ENCODE assay signal across 8 cellular contexts in genomic region chr1:145846191-145846590, GRCh38. TPM values are rescaled to one million over a fixed set of nuclear protein-coding genes. Genes with fewer than 3 reads are reported as not detected.
DNase-seq lines count a peak whose midpoint lies in the region; ATAC-seq and TF ChIP-seq lines count a peak whose summit lies in the region.

No MANE protein-coding gene starts in this region.

- peaks cover 3 to 14% of the 10 kb centered on the region in 2 experiments; a peak in 2 of 4 replicates for H3K4me1 ChIP-seq in SK-N-SH (ENCODE audit: control insufficient read depth in 1 of 2, insufficient read depth in 2 of 2, low read depth in 1 of 2, low read length in 1 of 2)

- WGBS in SK-N-SH (ENCODE audit: low lambda C conversion rate): 64% methylated on average over 3 of the region's 3 CpGs

- H3K27ac Mint-ChIP-seq in Calu3 (ENCODE audit: unreplicated experiment): no peak overlapping the region

- DNase-seq in Calu3 (peak; percentile 48), H4 (ENCODE audit: low spot score) (peak; percentile 24), SK-N-SH (peak; percentile 81), choroid plexus epithelial cell (ENCODE audit: low read depth) (peak; percentile 59), left lobe of liver (ENCODE audit: low spot score) (no peak), posterior vena cava (ENCODE audit: low spot score) (no peak)

- H3K9me3 Mint-ChIP-seq in Calu3 (ENCODE audit: low read depth, unreplicated experiment): no peaks in the 10 kb centered on the region

- H3K27ac ChIP-seq in SK-N-SH (ENCODE audit: low read depth in 2 of 2, low read length in 1 of 2) (peak overlapping the region; percentile 49 to 73; a peak in 3 of 4 replicates), temporal lobe (ENCODE audit: low read depth, low read length) (peak overlapping the region; percentile 33)

- no TSS peak for BruUV-seq in Calu3 (replicated peaks; lab: Mats Ljungman, UMichigan)

- H3K4me3 ChIP-seq in SK-N-SH (ENCODE audit: low read depth in 2 of 2, low read length in 1 of 2) (peak overlapping the region; percentile 60 to 68), choroid plexus epithelial cell (ENCODE audit: low read depth, low read length) (peak overlapping the region; percentile 58)

- peak overlapping the region; percentile 77; the same call in 1 of the 2 replicates for H2AFZ ChIP-seq in SK-N-SH (ENCODE audit: low read depth)

- H3K4me3 Mint-ChIP-seq in Calu3 (ENCODE audit: low read depth, unreplicated experiment): no peak overlapping the region

- H3K9me3 ChIP-seq in SK-N-SH: no peaks in the 10 kb centered on the region

- TF ChIP-seq CTCF in Calu3 (IDR thresholded peaks at IDR 0.05; ENCODE audit: unreplicated experiment): peak; percentile 81
- TF ChIP-seq CTCF in SK-N-SH (IDR thresholded peaks at IDR 0.05): peak; percentile 67
- TF ChIP-seq CTCF in choroid plexus epithelial cell (conservative IDR thresholded peaks at IDR 0.05; ENCODE audit: low read depth, low read length): peak; percentile 83

- no peaks in the 10 kb centered on the region for H3K79me2 ChIP-seq in SK-N-SH (ENCODE audit: insufficient read depth)

- peak overlapping the region; percentile 96 for H3K4me2 ChIP-seq in SK-N-SH

- no peaks in the 10 kb centered on the region for H3K27me3 Mint-ChIP-seq in Calu3 (ENCODE audit: unreplicated experiment)

- peak overlapping the region; percentile 73; the same call in 1 of the 2 replicates for H3K9ac ChIP-seq in SK-N-SH

- ATAC-seq in left lobe of liver (peak; percentile 58), HG03469 (IDR thresholded peaks at IDR 0.05; ENCODE audit: unreplicated experiment) (no peak)

- intact Hi-C loops in Calu3 (cut with micrococcal nuclease; ENCODE audit: unreplicated experiment) (loop anchor here (1.0 kb wide), 1 partner anchor 45 kb away; no protein-coding TSS in a partner anchor), posterior vena cava (cut with DNase I) (no loop called here)

- H3K4me1 Mint-ChIP-seq in Calu3 (ENCODE audit: low read depth, unreplicated experiment): peaks cover 10% of the 10 kb centered on the region

- TF ChIP-seq RAD21 in SK-N-SH (IDR thresholded peaks at IDR 0.05; ENCODE audit: low read length): peak; percentile 60

- no peaks in the 10 kb centered on the region for H3K27me3 ChIP-seq in SK-N-SH (ENCODE audit: insufficient read depth)

- TF ChIP-seq EP300 in SK-N-SH (IDR thresholded peaks at IDR 0.05; ENCODE audit: borderline replicate concordance in 1 of 2, low read depth in 1 of 2, low read length in 1 of 2): no peak

- CTCF ChIA-PET in Calu3 (lab: Charles Lee): interaction anchor here (0.8 to 3.2 kb wide), 8 partner anchors 12 to 112 kb away, joined by 3 to 51 read pairs (median 4); partner anchors contain the start of genes LIX1L, PIAS3, POLR3C and RNF115
- CTCF ChIA-PET in SK-N-SH (lab: Yijun Ruan, JAX): interaction anchor here (0.6 to 5.7 kb wide), 22 partner anchors 9 to 170 kb away, joined by 3 to 162 read pairs (median 13); partner anchors contain the start of genes ANKRD34A, ANKRD35, ITGA10 and PIAS3

- H3K9me2 ChIP-seq in SK-N-SH: no peaks in the 10 kb centered on the region

- peaks cover 33 to 59% of the 10 kb centered on the region in 2 experiments for H3K36me3 ChIP-seq in SK-N-SH (replicated peaks in 1 of 2; ENCODE audit: control insufficient read depth in 1 of 2, insufficient read depth in 2 of 2, low read length in 1 of 2)

- H4K20me1 ChIP-seq in SK-N-SH (ENCODE audit: insufficient read depth): no peaks in the 10 kb centered on the region

- POLR2A ChIA-PET in SK-N-SH (lab: Yijun Ruan, JAX): interaction anchor here (0.8 to 5.6 kb wide), 2 partner anchors 12 to 118 kb away, joined by 3 to 66 read pairs; partner anchors contain the start of genes ANKRD34A, PIAS3 and POLR3GL

- peaks cover 14% of the 10 kb centered on the region for H3K36me3 Mint-ChIP-seq in Calu3 (ENCODE audit: insufficient read depth, unreplicated experiment)

- H3F3A ChIP-seq in SK-N-SH (replicated peaks; ENCODE audit: insufficient read depth): peaks cover 50% of the 10 kb centered on the region

TF ChIP-seq in SK-N-SH, 30 proteins besides CTCF, POLR2A, EP300 and RAD21:
- TF ChIP-seq SIN3A (IDR thresholded peaks at IDR 0.05; ENCODE audit: borderline replicate concordance, low read depth, low read length): 0 out of 2 replicates have a peak, but pooled peaks have one; percentile 35
- TF ChIP-seq SMC3 (IDR thresholded peaks at IDR 0.05; ENCODE audit: low read depth, low read length): 0 out of 2 replicates have a peak, but pooled peaks have one; percentile 26
- TF ChIP-seq CHD2 (IDR thresholded peaks at IDR 0.05; ENCODE audit: low read length, partially characterized antibody): no peak

RNA-seq across cellular contexts. Expression of gene NUDT17, which starts 0.8 kb away (rescaled TPM):
- 2.8 and 4.0 TPM in 2 replicates for total RNA-seq in Calu3 (2022)
- total RNA-seq in H4 (2014; rRNA removed; shearing (Covaris generic)): 10.1 and 10.3 TPM in 2 replicates
- polyA plus RNA-seq in SK-N-SH (2012; rRNA removed): 7.8 and 8.1 TPM in 2 replicates
- polyA plus RNA-seq in SK-N-SH (2012; cell fraction: cytosol; rRNA removed): 4.3 and 5.9 TPM in 2 replicates
- 20.7 and 25.9 TPM in 2 replicates for polyA plus RNA-seq in SK-N-SH (2012; cell fraction: nucleus; rRNA removed)
- total RNA-seq in left lobe of liver: 0.63 TPM
- 4.2 TPM for total RNA-seq in temporal lobe
- total RNA-seq in posterior vena cava: 1 to 10 TPM; 1.8 to 2.5 TPM

RNA-seq across cellular contexts. Expression of gene PIAS3, which starts 12.7 kb away (rescaled TPM):
- total RNA-seq in Calu3 (2022): 38.3 and 40.1 TPM in 2 replicates
- 10.2 and 12.8 TPM in 2 replicates for total RNA-seq in H4 (2014; rRNA removed; shearing (Covaris generic))
- 35.5 and 39.1 TPM in 2 replicates for polyA plus RNA-seq in SK-N-SH (2012; rRNA removed)
- polyA plus RNA-seq in SK-N-SH (2012; cell fraction: cytosol; rRNA removed): 16.1 and 18.8 TPM in 2 replicates
- 157 and 192 TPM in 2 replicates for polyA plus RNA-seq in SK-N-SH (2012; cell fraction: nucleus; rRNA removed)
- 6.2 TPM for total RNA-seq in left lobe of liver
- total RNA-seq in temporal lobe: 8.4 TPM
- total RNA-seq in posterior vena cava: 10 to 100 TPM; 28.6 to 34.7 TPM

RNA-seq across cellular contexts. Expression of gene POLR3C, which starts 22.2 kb away (rescaled TPM):
- total RNA-seq in Calu3 (2022) (29.3 and 33.0 TPM in 2 replicates), left lobe of liver (7.4 TPM), temporal lobe (23.6 TPM), posterior vena cava (10 to 100 TPM; 22.1 to 25.3 TPM)
- total RNA-seq in H4 (2014; rRNA removed; shearing (Covaris generic)): 30.1 and 34.9 TPM in 2 replicates
- polyA plus RNA-seq in SK-N-SH (2012; rRNA removed): 34.1 and 40.9 TPM in 2 replicates
- polyA plus RNA-seq in SK-N-SH (2012; cell fraction: cytosol; rRNA removed): 32.1 and 36.1 TPM in 2 replicates
- polyA plus RNA-seq in SK-N-SH (2012; cell fraction: nucleus; rRNA removed): 51.9 and 53.9 TPM in 2 replicates

RNA-seq across cellular contexts. Expression of gene RNF115, which starts 22.3 kb away (rescaled TPM):
- 9.5 and 9.9 TPM in 2 replicates for total RNA-seq in Calu3 (2022)
- 6.3 and 6.6 TPM in 2 replicates for total RNA-seq in H4 (2014; rRNA removed; shearing (Covaris generic))
- 4.8 and 6.1 TPM in 2 replicates for polyA plus RNA-seq in SK-N-SH (2012; rRNA removed)
- 5.0 and 5.2 TPM in 2 replicates for polyA plus RNA-seq in SK-N-SH (2012; cell fraction: cytosol; rRNA removed)
- 8.0 and 15.4 TPM in 2 replicates for polyA plus RNA-seq in SK-N-SH (2012; cell fraction: nucleus; rRNA removed)
- 4.9 TPM for total RNA-seq in left lobe of liver
- 19.9 TPM for total RNA-seq in temporal lobe
- total RNA-seq in posterior vena cava: 10 to 100 TPM; 28.5 to 69.0 TPM

RNA-seq across cellular contexts. Expression of gene ANKRD35, which starts 39.5 kb away (rescaled TPM):
- total RNA-seq in Calu3 (2022) (0.22 TPM in 1 of 2 replicates, not detected in the other), left lobe of liver (2.4 TPM), temporal lobe (1.7 TPM), posterior vena cava (1 to 10 TPM; 5.0 to 7.0 TPM)
- total RNA-seq in H4 (2014; rRNA removed; shearing (Covaris generic)): not detected in 2 replicates
- polyA plus RNA-seq in SK-N-SH (2012; rRNA removed): 0.05 and 0.08 TPM in 2 replicates
- polyA plus RNA-seq in SK-N-SH (2012; cell fraction: cytosol; rRNA removed): 0.05 and 0.07 TPM in 2 replicates
- polyA plus RNA-seq in SK-N-SH (2012; cell fraction: nucleus; rRNA removed): 0.10 and 0.11 TPM in 2 replicates

Comparison
In these comparisons a context has a peak if more than half of its experiments do, and no peak if none do; other contexts are left out.
1. DNase-seq: peak in Calu3 (single experiment), H4 (single experiment), SK-N-SH (single experiment) and choroid plexus epithelial cell (single experiment); none in left lobe of liver (single experiment) and posterior vena cava (single experiment).
2. Peak in every context shown above with its lines, with median percentiles within 50 percentile points of each other: CTCF ChIP-seq.